Comparison of ENCODE assay signal across 8 cellular contexts in the genomic region with DNA sequence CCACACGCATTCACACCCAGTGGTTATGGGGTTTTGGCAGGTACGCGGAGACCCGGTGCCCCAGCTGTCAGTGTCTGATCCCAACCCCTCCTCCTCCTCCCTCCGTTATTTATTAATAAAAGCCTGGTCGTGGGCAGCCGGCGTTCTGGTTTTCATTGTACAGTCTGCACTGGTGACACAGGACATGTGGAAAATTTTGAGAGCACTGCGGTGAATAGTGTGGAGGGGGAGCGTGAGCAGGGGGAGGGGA. TPM values are rescaled to one million over a fixed set of nuclear protein-coding genes. Genes with fewer than 3 reads are reported as not detected.
DNase-seq lines count a peak whose midpoint lies in the region; ATAC-seq and TF ChIP-seq lines count a peak whose summit lies in the region.

No MANE protein-coding gene starts in this region.

- H3K27me3 ChIP-seq in iPS-20b (ENCODE audit: insufficient read depth, low read length) (peaks cover 33% of the 10 kb centered on the region), thymus (ENCODE audit: control insufficient read depth, insufficient read depth) (no peaks in the 10 kb centered on the region)

- H3K36me3 Mint-ChIP-seq in activated CD8-positive, alpha-beta T cell treated with anti-CD3 and anti-CD28 coated beads for 36 hours (ENCODE audit: low read depth) = no peaks in the 10 kb centered on the region

- peaks cover 82% of the 10 kb centered on the region for H3K4me1 Mint-ChIP-seq in activated CD8-positive, alpha-beta T cell treated with anti-CD3 and anti-CD28 coated beads for 36 hours (ENCODE audit: low read depth)

- CTCF ChIA-PET in activated CD8-positive, alpha-beta T cell treated with anti-CD3 and anti-CD28 coated beads for 36 hours (lab: Charles Lee) = interaction anchor here (1.0 to 8.5 kb wide), 9 partner anchors 11 to 164 kb away, joined by 3 to 63 read pairs (median 8); a partner anchor contains a TSS

- no peak overlapping the region for H3K27ac ChIP-seq in iPS-20b (ENCODE audit: low read length)
- peak overlapping the region; percentile 99 for H3K27ac ChIP-seq in thymus (ENCODE audit: low read depth)

- under 1% methylated on average over 10 of the region's 10 CpGs for WGBS in thymus

- H3K4me3 Mint-ChIP-seq in activated CD8-positive, alpha-beta T cell treated with anti-CD3 and anti-CD28 coated beads for 36 hours = peak overlapping the region; percentile 68

- H3K36me3 ChIP-seq in iPS-20b (ENCODE audit: insufficient read depth, low read depth, low read length) = no peaks in the 10 kb centered on the region
- H3K36me3 ChIP-seq in thymus (ENCODE audit: control insufficient read depth, insufficient read depth) = no peaks in the 10 kb centered on the region

- H3K4me3 ChIP-seq in iPS-20b (ENCODE audit: low read length) = peak overlapping the region; percentile 65; the same call in 1 of the 2 replicates
- H3K4me3 ChIP-seq in thymus (ENCODE audit: low read length) = peak overlapping the region; percentile 53

- intact Hi-C loops in activated CD8-positive, alpha-beta T cell treated with anti-CD3 and anti-CD28 coated beads for 36 hours (cut with micrococcal nuclease) = no loop called here

- no peaks in the 10 kb centered on the region for H3K27me3 Mint-ChIP-seq in activated CD8-positive, alpha-beta T cell treated with anti-CD3 and anti-CD28 coated beads for 36 hours

- H3K9ac ChIP-seq in iPS-20b (ENCODE audit: low read depth, low read length) = peak overlapping the region; percentile 19; the same call in 1 of the 2 replicates

- H3K9me3 Mint-ChIP-seq in activated CD8-positive, alpha-beta T cell treated with anti-CD3 and anti-CD28 coated beads for 36 hours = no peaks in the 10 kb centered on the region

- H3K9me3 ChIP-seq in iPS-20b (ENCODE audit: insufficient read depth, low read depth, low read length) = no peaks in the 10 kb centered on the region
- H3K9me3 ChIP-seq in thymus (ENCODE audit: control insufficient read depth) = no peaks in the 10 kb centered on the region

- no peak for TF ChIP-seq CTCF in activated CD8-positive, alpha-beta T cell treated with anti-CD3 and anti-CD28 coated beads for 36 hours (IDR thresholded peaks at IDR 0.05)

- POLR2A ChIA-PET in activated CD8-positive, alpha-beta T cell treated with anti-CD3 and anti-CD28 coated beads for 36 hours (lab: Charles Lee) = interaction anchor here (0.6 to 5.8 kb wide), 7 partner anchors 8 to 131 kb away, joined by 3 to 42 read pairs (median 7); a partner anchor contains a TSS

- DNase-seq in activated CD8-positive, alpha-beta T cell treated with anti-CD3 and anti-CD28 coated beads for 36 hours = no peak
- DNase-seq in GM03348 (ENCODE audit: low spot score) (no peak), SKM-1 treated with dmso at 0.1 percent for 144 hours (lab: John Stamatoyannopoulos, UW; ENCODE audit: unreplicated experiment) (no peak)

- ATAC-seq in GM18517 (IDR thresholded peaks at IDR 0.05; ENCODE audit: unreplicated experiment) = peak; percentile 35
- ATAC-seq in HG02943 (IDR thresholded peaks at IDR 0.05; ENCODE audit: low read depth, unreplicated experiment) = peak; percentile 62
- peak; percentile 50 for ATAC-seq in activated CD8-positive, alpha-beta T cell treated with anti-CD3 and anti-CD28 coated beads for 36 hours
- no peak for ATAC-seq in GM19328 (IDR thresholded peaks at IDR 0.05; ENCODE audit: unreplicated experiment)

- H3K4me1 ChIP-seq in iPS-20b (ENCODE audit: insufficient read depth, low read length) = peaks cover 78% of the 10 kb centered on the region
- H3K4me1 ChIP-seq in thymus (ENCODE audit: control insufficient read depth, insufficient read depth, low read length) = peaks cover 85% of the 10 kb centered on the region

- peak overlapping the region; percentile 96 for H3K27ac Mint-ChIP-seq in activated CD8-positive, alpha-beta T cell treated with anti-CD3 and anti-CD28 coated beads for 36 hours

RNA-seq across cellular contexts. Expression of a gene that starts 11.5 kb away (rescaled TPM):
- 10 to 100 TPM; 36.2 to 37.7 TPM for total RNA-seq in activated CD8-positive, alpha-beta T cell treated with anti-CD3 and anti-CD28 coated beads for 36 hours
- polyA plus RNA-seq in thymus = 13.3 TPM

RNA-seq across cellular contexts. Expression of a gene that starts 58.1 kb away (rescaled TPM):
- total RNA-seq in activated CD8-positive, alpha-beta T cell treated with anti-CD3 and anti-CD28 coated beads for 36 hours = 1 to 10 TPM; 8.8 to 9.6 TPM
- polyA plus RNA-seq in thymus = 10.5 TPM
